8 cellular contexts compared by ENCODE assay signal in genomic region chr11:125063429-125064043, GRCh38. TPM values are rescaled to one million over a fixed set of nuclear protein-coding genes. Genes with fewer than 3 reads are reported as not detected.
DNase-seq lines count a peak whose midpoint lies in the region; ATAC-seq and TF ChIP-seq lines count a peak whose summit lies in the region.

No MANE protein-coding gene starts in this region.

- no peaks in the 10 kb centered on the region for H3K9me3 Mint-ChIP-seq in CD8-positive, alpha-beta memory T cell

- peaks cover 13% of the 10 kb centered on the region for H3K27me3 ChIP-seq in CD8-positive, alpha-beta memory T cell (ENCODE audit: insufficient read depth, low read length, poor library complexity, severe bottlenecking)
- H3K27me3 ChIP-seq in lower lobe of right lung (ENCODE audit: low read depth): peaks cover 13% of the 10 kb centered on the region
- H3K27me3 ChIP-seq in upper lobe of left lung: no peaks in the 10 kb centered on the region

- 3 to 5% methylated on average over 20 to 35 of the region's 38 CpGs for WGBS in upper lobe of left lung, 2 donors

- DNase-seq in CD8-positive, alpha-beta memory T cell: peak in 2 of 5 donors; percentile 8 to 30
- peak; percentile 21 for DNase-seq in HT1080 (ENCODE audit: low read depth)
- DNase-seq in caudate nucleus (lab: John Stamatoyannopoulos, UW): no peak
- DNase-seq in lower lobe of right lung: peak; percentile 37
- peak in 1 of 2 donors; percentile 86 for DNase-seq in upper lobe of left lung
- no peak for DNase-seq in nucleus accumbens (lab: John Stamatoyannopoulos, UW)
- DNase-seq in NCI-H1092 (lab: John Stamatoyannopoulos, UW): no peak

- ATAC-seq in GM19463 (IDR thresholded peaks at IDR 0.05; ENCODE audit: unreplicated experiment) (peak; percentile 22), lower lobe of right lung (peak; percentile 30 to 37), upper lobe of left lung (ENCODE audit: low FRiP score in 2 of 2) (peak in 1 of 2 donors; percentile 49)

- H3K4me3 Mint-ChIP-seq in CD8-positive, alpha-beta memory T cell: peak overlapping the region; percentile 55 to 96 (median 72)

- POLR2A ChIA-PET in CD8-positive, alpha-beta memory T cell (lab: Charles Lee): no interaction called here

- TF ChIP-seq EP300 in upper lobe of left lung (IDR thresholded peaks at IDR 0.05): no peak

- H3K4me1 Mint-ChIP-seq in CD8-positive, alpha-beta memory T cell: peaks cover 0 to 15% (median 6%) of the 10 kb centered on the region in 3 donors

- H3K27me3 Mint-ChIP-seq in CD8-positive, alpha-beta memory T cell: peaks cover 22 to 59% of the 10 kb centered on the region in 2 donors

- CTCF ChIA-PET in CD8-positive, alpha-beta memory T cell (lab: Charles Lee): no interaction called here

- H3K36me3 Mint-ChIP-seq in CD8-positive, alpha-beta memory T cell: peaks cover 0 to 2% (median 0%) of the 10 kb centered on the region in 3 donors

- TF ChIP-seq CTCF in lower lobe of right lung (IDR thresholded peaks at IDR 0.05) (no peak), upper lobe of left lung (IDR thresholded peaks at IDR 0.05) (no peak)

- peak overlapping the region; percentile 46 for H3K4me3 ChIP-seq in CD8-positive, alpha-beta memory T cell (ENCODE audit: low read length)
- H3K4me3 ChIP-seq in lower lobe of right lung: peak overlapping the region; percentile 75
- peak overlapping the region; percentile 44 to 73 (median 53) for H3K4me3 ChIP-seq in upper lobe of left lung

- H3K27ac ChIP-seq in CD8-positive, alpha-beta memory T cell (ENCODE audit: low read depth, low read length): no peak overlapping the region
- H3K27ac ChIP-seq in caudate nucleus (ENCODE audit: low read depth, low read length) (peak overlapping the region; percentile 4), lower lobe of right lung (peak overlapping the region; percentile 82), upper lobe of left lung (peak overlapping the region; percentile 45 to 85 (median 80))

- H3K9me3 ChIP-seq in CD8-positive, alpha-beta memory T cell (ENCODE audit: low read length): no peaks in the 10 kb centered on the region
- no peaks in the 10 kb centered on the region for H3K9me3 ChIP-seq in lower lobe of right lung
- no peaks in the 10 kb centered on the region for H3K9me3 ChIP-seq in upper lobe of left lung

- peak overlapping the region in 3 of 8 donors; percentile 46 to 75 (median 52) for H3K27ac Mint-ChIP-seq in CD8-positive, alpha-beta memory T cell

- peaks cover 7% of the 10 kb centered on the region for H3K4me1 ChIP-seq in CD8-positive, alpha-beta memory T cell (ENCODE audit: insufficient read depth, low read length)
- H3K4me1 ChIP-seq in lower lobe of right lung (peaks cover 13% of the 10 kb centered on the region), upper lobe of left lung (peaks cover 8 to 19% (median 12%) of the 10 kb centered on the region in 4 donors)

- TF ChIP-seq POLR2A in upper lobe of left lung (IDR thresholded peaks at IDR 0.05): no peak

- intact Hi-C loops in lower lobe of right lung (cut with DNase I): no loop called here

- no peaks in the 10 kb centered on the region for H3K36me3 ChIP-seq in CD8-positive, alpha-beta memory T cell (ENCODE audit: insufficient read depth, low read length)
- H3K36me3 ChIP-seq in lower lobe of right lung (no peaks in the 10 kb centered on the region), upper lobe of left lung (no peaks in the 10 kb centered on the region)

RNA-seq across cellular contexts. Expression of gene SLC37A2, which starts 0.4 kb away (rescaled TPM):
- 1 to 10 TPM; 1.5 to 2.0 TPM for total RNA-seq in CD8-positive, alpha-beta memory T cell
- 0.33 TPM for polyA plus RNA-seq in CD8-positive, alpha-beta memory T cell
- total RNA-seq in HT1080 (2014; rRNA removed; shearing (Covaris generic)): 9.9 and 10.1 TPM in 2 replicates
- polyA plus RNA-seq in HT1080 (2015; cell fraction: cytosol; rRNA removed): 5.6 and 6.0 TPM in 2 replicates
- polyA plus RNA-seq in HT1080 (2015; cell fraction: nucleus; rRNA removed): 16.6 and 16.8 TPM in 2 replicates
- 25.0 TPM for total RNA-seq in lower lobe of right lung
- total RNA-seq in upper lobe of left lung: 10 to 100 TPM in 4 of 6 donors, 1 to 10 TPM in 2; 3.5 to 32.5 (median 19.1) TPM

RNA-seq across cellular contexts. Expression of gene TMEM218, which starts 47.9 kb away (rescaled TPM):
- total RNA-seq in CD8-positive, alpha-beta memory T cell: 10 to 100 TPM; 22.5 to 25.5 TPM
- polyA plus RNA-seq in CD8-positive, alpha-beta memory T cell: 36.6 TPM
- total RNA-seq in HT1080 (2014; rRNA removed; shearing (Covaris generic)): 24.9 and 29.8 TPM in 2 replicates
- polyA plus RNA-seq in HT1080 (2015; cell fraction: cytosol; rRNA removed): 20.7 and 27.0 TPM in 2 replicates
- polyA plus RNA-seq in HT1080 (2015; cell fraction: nucleus; rRNA removed): 27.8 and 28.7 TPM in 2 replicates
- total RNA-seq in lower lobe of right lung (20.5 TPM), upper lobe of left lung (10 to 100 TPM; 11.1 to 25.1 (median 17.3) TPM)

Comparison
In these comparisons a context has a peak if more than half of its experiments do, and no peak if none do; other contexts are left out.
1. DNase-seq: peak in HT1080 (single experiment) and lower lobe of right lung (single experiment); none in caudate nucleus (0 of 61), nucleus accumbens (0 of 56) and NCI-H1092 (single experiment).
2. Peak in every context shown above with its lines, with median percentiles within 50 percentile points of each other: H3K4me3 ChIP-seq.